Comparison of ENCODE assay signal across 1 cellular context in the genomic region with DNA sequence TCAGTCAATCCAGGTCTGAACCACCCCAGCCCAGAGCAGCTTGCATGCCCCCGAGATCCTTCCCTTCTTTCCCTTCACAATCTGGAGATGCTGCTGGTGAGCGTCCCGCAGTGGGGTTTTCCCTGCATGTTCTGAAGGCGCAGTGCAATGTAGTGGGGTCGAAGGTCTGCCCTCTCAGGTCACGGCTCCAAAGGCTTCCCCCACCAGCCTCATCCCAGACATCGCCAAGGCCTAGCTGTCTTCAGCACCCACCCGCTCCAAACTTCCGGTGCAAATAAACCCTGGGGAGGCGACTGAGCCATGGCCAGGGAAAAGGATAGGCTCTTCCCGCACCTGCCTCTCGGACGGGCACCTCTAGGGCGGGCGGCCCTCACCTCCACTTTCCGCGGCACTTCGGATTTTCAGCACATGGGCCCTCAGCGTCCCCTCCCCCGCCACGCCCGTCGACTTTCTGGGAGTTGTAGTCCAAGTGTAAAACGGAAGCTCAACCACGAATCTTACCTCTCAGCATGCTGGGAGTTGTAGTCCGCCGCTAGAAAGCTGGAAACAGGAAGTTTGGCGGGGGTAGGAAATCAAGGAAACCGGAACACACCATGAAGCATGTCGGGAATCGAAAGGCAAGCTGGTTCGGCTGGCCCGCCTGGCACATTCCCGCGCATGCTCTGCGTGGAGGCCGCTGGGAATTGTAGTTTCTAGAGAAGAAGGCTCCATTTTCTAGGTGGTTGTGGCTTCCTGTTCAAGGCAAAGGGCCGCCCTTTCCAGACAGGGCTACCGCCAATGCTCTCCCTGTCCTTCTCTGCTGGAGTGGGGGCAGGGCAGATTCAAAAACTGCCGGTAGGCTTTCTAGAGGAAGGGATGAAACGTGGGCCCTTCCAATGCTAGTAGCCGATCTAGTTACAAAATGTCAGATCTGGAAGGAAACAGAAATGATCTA.
TF ChIP-seq lines count a peak whose summit lies in the region.

A gene (minus strand): TSS at position 410 of the 934 bp plus-strand sequence. CDS start 2,384 bp downstream, outside the sequence.

TF ChIP-seq in HepG2, 621 proteins besides CTCF, POLR2A, EP300 and RAD21 (continued from another document and continues in another):
- TF ChIP-seq, protein P1, sequence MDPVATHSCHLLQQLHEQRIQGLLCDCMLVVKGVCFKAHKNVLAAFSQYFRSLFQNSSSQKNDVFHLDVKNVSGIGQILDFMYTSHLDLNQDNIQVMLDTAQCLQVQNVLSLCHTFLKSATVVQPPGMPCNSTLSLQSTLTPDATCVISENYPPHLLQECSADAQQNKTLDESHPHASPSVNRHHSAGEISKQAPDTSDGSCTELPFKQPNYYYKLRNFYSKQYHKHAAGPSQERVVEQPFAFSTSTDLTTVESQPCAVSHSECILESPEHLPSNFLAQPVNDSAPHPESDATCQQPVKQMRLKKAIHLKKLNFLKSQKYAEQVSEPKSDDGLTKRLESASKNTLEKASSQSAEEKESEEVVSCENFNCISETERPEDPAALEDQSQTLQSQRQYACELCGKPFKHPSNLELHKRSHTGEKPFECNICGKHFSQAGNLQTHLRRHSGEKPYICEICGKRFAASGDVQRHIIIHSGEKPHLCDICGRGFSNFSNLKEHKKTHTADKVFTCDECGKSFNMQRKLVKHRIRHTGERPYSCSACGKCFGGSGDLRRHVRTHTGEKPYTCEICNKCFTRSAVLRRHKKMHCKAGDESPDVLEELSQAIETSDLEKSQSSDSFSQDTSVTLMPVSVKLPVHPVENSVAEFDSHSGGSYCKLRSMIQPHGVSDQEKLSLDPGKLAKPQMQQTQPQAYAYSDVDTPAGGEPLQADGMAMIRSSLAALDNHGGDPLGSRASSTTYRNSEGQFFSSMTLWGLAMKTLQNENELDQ (CRISPR knock-in tag; IDR thresholded peaks at IDR 0.05; ENCODE audit: borderline replicate concordance): no peak
- no peak for TF ChIP-seq ATM (IDR thresholded peaks at IDR 0.05; ENCODE audit: borderline replicate concordance)
- TF ChIP-seq ZNF335 (CRISPR knock-in tag; IDR thresholded peaks at IDR 0.05): peak; percentile 86
- TF ChIP-seq ZNF558 (CRISPR knock-in tag; IDR thresholded peaks at IDR 0.05; ENCODE audit: borderline replicate concordance): peak; percentile 79; the same call in 1 of the 2 replicates
- TF ChIP-seq, protein P2, sequence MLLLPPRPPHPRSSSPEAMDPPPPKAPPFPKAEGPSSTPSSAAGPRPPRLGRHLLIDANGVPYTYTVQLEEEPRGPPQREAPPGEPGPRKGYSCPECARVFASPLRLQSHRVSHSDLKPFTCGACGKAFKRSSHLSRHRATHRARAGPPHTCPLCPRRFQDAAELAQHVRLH (CRISPR knock-in tag; IDR thresholded peaks at IDR 0.05; ENCODE audit: borderline replicate concordance, low read depth): peak; percentile 10; the same call in 1 of the 2 replicates
- TF ChIP-seq, protein P3, sequence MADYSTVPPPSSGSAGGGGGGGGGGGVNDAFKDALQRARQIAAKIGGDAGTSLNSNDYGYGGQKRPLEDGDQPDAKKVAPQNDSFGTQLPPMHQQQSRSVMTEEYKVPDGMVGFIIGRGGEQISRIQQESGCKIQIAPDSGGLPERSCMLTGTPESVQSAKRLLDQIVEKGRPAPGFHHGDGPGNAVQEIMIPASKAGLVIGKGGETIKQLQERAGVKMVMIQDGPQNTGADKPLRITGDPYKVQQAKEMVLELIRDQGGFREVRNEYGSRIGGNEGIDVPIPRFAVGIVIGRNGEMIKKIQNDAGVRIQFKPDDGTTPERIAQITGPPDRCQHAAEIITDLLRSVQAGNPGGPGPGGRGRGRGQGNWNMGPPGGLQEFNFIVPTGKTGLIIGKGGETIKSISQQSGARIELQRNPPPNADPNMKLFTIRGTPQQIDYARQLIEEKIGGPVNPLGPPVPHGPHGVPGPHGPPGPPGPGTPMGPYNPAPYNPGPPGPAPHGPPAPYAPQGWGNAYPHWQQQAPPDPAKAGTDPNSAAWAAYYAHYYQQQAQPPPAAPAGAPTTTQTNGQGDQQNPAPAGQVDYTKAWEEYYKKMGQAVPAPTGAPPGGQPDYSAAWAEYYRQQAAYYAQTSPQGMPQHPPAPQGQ (CRISPR knock-in tag; IDR thresholded peaks at IDR 0.05; ENCODE audit: borderline replicate concordance): peak; percentile 82; the same call in 1 of the 2 replicates
- no peak for TF ChIP-seq SIX1 (CRISPR knock-in tag; IDR thresholded peaks at IDR 0.05; ENCODE audit: borderline replicate concordance)
- peak; percentile 61 to 89 for TF ChIP-seq NR2F1 (CRISPR knock-in tag; IDR thresholded peaks at IDR 0.05)
- peak; percentile 82; the same call in 1 of the 2 replicates for TF ChIP-seq ZFP90 (CRISPR knock-in tag; IDR thresholded peaks at IDR 0.05; ENCODE audit: borderline replicate concordance)
- TF ChIP-seq ZFP41 (CRISPR knock-in tag; IDR thresholded peaks at IDR 0.05; ENCODE audit: borderline replicate concordance): no peak; the same call in 1 of the 2 replicates
- peak; percentile 10 for TF ChIP-seq PRPF4 (IDR thresholded peaks at IDR 0.05; ENCODE audit: low read depth, low read length, poor library complexity, severe bottlenecking)
- TF ChIP-seq HMG20B (CRISPR knock-in tag; conservative IDR thresholded peaks at IDR 0.05): no peak
- no peak for TF ChIP-seq CENPT (CRISPR knock-in tag; IDR thresholded peaks at IDR 0.05; ENCODE audit: low read depth)
- TF ChIP-seq BCL6 (CRISPR knock-in tag; IDR thresholded peaks at IDR 0.05): peak; percentile 58; the same call in 1 of the 2 replicates
- TF ChIP-seq RBM22 (optimal IDR thresholded peaks at IDR 0.05; ENCODE audit: low read length): peak; percentile 96
- TF ChIP-seq ZEB1 (IDR thresholded peaks at IDR 0.05; ENCODE audit: insufficient replicate concordance, low read depth): no peak
- TF ChIP-seq ZNF446 (CRISPR knock-in tag; IDR thresholded peaks at IDR 0.05): no peak
- no peak for TF ChIP-seq NFYB (CRISPR knock-in tag; IDR thresholded peaks at IDR 0.05)
- TF ChIP-seq PCBP2 (optimal IDR thresholded peaks at IDR 0.05; ENCODE audit: low read depth, low read length, poor library complexity, severe bottlenecking): no peak
- TF ChIP-seq, protein P4, sequence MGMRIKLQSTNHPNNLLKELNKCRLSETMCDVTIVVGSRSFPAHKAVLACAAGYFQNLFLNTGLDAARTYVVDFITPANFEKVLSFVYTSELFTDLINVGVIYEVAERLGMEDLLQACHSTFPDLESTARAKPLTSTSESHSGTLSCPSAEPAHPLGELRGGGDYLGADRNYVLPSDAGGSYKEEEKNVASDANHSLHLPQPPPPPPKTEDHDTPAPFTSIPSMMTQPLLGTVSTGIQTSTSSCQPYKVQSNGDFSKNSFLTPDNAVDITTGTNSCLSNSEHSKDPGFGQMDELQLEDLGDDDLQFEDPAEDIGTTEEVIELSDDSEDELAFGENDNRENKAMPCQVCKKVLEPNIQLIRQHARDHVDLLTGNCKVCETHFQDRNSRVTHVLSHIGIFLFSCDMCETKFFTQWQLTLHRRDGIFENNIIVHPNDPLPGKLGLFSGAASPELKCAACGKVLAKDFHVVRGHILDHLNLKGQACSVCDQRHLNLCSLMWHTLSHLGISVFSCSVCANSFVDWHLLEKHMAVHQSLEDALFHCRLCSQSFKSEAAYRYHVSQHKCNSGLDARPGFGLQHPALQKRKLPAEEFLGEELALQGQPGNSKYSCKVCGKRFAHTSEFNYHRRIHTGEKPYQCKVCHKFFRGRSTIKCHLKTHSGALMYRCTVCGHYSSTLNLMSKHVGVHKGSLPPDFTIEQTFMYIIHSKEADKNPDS (CRISPR knock-in tag; IDR thresholded peaks at IDR 0.05): no peak
- TF ChIP-seq ELF1 (CRISPR knock-in tag; IDR thresholded peaks at IDR 0.05): peak; percentile 99
- TF ChIP-seq ZNF720 (CRISPR knock-in tag; IDR thresholded peaks at IDR 0.05): no peak
- TF ChIP-seq NPAS2 (CRISPR knock-in tag; IDR thresholded peaks at IDR 0.05; ENCODE audit: borderline replicate concordance): no peak
- TF ChIP-seq, protein P5, sequence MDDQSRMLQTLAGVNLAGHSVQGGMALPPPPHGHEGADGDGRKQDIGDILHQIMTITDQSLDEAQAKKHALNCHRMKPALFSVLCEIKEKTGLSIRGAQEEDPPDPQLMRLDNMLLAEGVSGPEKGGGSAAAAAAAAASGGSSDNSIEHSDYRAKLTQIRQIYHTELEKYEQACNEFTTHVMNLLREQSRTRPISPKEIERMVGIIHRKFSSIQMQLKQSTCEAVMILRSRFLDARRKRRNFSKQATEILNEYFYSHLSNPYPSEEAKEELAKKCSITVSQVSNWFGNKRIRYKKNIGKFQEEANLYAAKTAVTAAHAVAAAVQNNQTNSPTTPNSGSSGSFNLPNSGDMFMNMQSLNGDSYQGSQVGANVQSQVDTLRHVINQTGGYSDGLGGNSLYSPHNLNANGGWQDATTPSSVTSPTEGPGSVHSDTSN (CRISPR knock-in tag; IDR thresholded peaks at IDR 0.05; ENCODE audit: borderline replicate concordance): no peak
- TF ChIP-seq, protein P6, sequence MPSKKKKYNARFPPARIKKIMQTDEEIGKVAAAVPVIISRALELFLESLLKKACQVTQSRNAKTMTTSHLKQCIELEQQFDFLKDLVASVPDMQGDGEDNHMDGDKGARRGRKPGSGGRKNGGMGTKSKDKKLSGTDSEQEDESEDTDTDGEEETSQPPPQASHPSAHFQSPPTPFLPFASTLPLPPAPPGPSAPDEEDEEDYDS (CRISPR knock-in tag; IDR thresholded peaks at IDR 0.05): peak; percentile 76
- peak; percentile 63 for TF ChIP-seq HNF4G (IDR thresholded peaks at IDR 0.05; ENCODE audit: borderline replicate concordance, low read depth, low read length)
- TF ChIP-seq HNF4G (CRISPR knock-in tag; IDR thresholded peaks at IDR 0.05; ENCODE audit: borderline replicate concordance, low read depth): peak; percentile 68
- 0 out of 2 replicates have a peak, but pooled peaks have one; percentile 9 for TF ChIP-seq ZFP37 (CRISPR knock-in tag; IDR thresholded peaks at IDR 0.05; ENCODE audit: borderline replicate concordance)
- TF ChIP-seq, protein P7, sequence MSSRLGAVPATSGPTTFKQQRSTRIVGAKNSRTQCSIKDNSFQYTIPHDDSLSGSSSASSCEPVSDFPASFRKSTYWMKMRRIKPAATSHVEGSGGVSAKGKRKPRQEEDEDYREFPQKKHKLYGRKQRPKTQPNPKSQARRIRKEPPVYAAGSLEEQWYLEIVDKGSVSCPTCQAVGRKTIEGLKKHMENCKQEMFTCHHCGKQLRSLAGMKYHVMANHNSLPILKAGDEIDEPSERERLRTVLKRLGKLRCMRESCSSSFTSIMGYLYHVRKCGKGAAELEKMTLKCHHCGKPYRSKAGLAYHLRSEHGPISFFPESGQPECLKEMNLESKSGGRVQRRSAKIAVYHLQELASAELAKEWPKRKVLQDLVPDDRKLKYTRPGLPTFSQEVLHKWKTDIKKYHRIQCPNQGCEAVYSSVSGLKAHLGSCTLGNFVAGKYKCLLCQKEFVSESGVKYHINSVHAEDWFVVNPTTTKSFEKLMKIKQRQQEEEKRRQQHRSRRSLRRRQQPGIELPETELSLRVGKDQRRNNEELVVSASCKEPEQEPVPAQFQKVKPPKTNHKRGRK (CRISPR knock-in tag; IDR thresholded peaks at IDR 0.05): no peak
- TF ChIP-seq, protein P8, sequence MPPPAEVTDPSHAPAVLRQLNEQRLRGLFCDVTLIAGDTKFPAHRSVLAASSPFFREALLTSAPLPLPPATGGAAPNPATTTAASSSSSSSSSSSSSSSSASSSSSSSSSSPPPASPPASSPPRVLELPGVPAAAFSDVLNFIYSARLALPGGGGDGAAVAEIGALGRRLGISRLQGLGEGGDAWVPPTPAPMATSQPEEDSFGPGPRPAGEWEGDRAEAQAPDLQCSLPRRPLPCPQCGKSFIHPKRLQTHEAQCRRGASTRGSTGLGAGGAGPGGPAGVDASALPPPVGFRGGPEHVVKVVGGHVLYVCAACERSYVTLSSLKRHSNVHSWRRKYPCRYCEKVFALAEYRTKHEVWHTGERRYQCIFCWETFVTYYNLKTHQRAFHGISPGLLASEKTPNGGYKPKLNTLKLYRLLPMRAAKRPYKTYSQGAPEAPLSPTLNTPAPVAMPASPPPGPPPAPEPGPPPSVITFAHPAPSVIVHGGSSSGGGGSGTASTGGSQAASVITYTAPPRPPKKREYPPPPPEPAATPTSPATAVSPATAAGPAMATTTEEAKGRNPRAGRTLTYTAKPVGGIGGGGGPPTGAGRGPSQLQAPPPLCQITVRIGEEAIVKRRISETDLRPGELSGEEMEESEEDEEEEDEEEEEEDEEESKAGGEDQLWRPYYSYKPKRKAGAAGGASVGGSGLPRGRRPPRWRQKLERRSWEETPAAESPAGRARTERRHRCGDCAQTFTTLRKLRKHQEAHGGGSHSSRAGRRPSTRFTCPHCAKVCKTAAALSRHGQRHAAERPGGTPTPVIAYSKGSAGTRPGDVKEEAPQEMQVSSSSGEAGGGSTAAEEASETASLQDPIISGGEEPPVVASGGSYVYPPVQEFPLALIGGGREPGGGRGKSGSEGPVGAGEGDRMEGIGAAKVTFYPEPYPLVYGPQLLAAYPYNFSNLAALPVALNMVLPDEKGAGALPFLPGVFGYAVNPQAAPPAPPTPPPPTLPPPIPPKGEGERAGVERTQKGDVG (CRISPR knock-in tag; IDR thresholded peaks at IDR 0.05; ENCODE audit: borderline replicate concordance): no peak
- TF ChIP-seq ZNF660 (CRISPR knock-in tag; IDR thresholded peaks at IDR 0.05; ENCODE audit: borderline replicate concordance, low read depth): no peak
- no peak for TF ChIP-seq THYN1 (CRISPR knock-in tag; IDR thresholded peaks at IDR 0.05; ENCODE audit: borderline replicate concordance, low read depth)
- TF ChIP-seq, protein P9, sequence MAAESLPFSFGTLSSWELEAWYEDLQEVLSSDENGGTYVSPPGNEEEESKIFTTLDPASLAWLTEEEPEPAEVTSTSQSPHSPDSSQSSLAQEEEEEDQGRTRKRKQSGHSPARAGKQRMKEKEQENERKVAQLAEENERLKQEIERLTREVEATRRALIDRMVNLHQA (CRISPR knock-in tag; IDR thresholded peaks at IDR 0.05): no peak
- TF ChIP-seq HMG20A (CRISPR knock-in tag; IDR thresholded peaks at IDR 0.05; ENCODE audit: borderline replicate concordance): no peak
- peak; percentile 89 for TF ChIP-seq PHF20 (CRISPR knock-in tag; IDR thresholded peaks at IDR 0.05)
- TF ChIP-seq, protein P10, sequence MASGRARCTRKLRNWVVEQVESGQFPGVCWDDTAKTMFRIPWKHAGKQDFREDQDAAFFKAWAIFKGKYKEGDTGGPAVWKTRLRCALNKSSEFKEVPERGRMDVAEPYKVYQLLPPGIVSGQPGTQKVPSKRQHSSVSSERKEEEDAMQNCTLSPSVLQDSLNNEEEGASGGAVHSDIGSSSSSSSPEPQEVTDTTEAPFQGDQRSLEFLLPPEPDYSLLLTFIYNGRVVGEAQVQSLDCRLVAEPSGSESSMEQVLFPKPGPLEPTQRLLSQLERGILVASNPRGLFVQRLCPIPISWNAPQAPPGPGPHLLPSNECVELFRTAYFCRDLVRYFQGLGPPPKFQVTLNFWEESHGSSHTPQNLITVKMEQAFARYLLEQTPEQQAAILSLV (CRISPR knock-in tag; IDR thresholded peaks at IDR 0.05; ENCODE audit: borderline replicate concordance): peak; percentile 97
- peak; percentile 91 for TF ChIP-seq PAX8 (CRISPR knock-in tag; IDR thresholded peaks at IDR 0.05; ENCODE audit: borderline replicate concordance)
- no peak for TF ChIP-seq MAFK (conservative IDR thresholded peaks at IDR 0.05 in 1 of 2, IDR thresholded peaks at IDR 0.05 in 1 of 2; ENCODE audit: low read length in 2 of 2)
- TF ChIP-seq, protein P11, sequence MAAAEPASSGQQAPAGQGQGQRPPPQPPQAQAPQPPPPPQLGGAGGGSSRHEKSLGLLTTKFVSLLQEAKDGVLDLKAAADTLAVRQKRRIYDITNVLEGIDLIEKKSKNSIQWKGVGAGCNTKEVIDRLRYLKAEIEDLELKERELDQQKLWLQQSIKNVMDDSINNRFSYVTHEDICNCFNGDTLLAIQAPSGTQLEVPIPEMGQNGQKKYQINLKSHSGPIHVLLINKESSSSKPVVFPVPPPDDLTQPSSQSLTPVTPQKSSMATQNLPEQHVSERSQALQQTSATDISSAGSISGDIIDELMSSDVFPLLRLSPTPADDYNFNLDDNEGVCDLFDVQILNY (CRISPR knock-in tag; conservative IDR thresholded peaks at IDR 0.05): peak; percentile 12; the same call in 1 of the 2 replicates
- TF ChIP-seq AKAP8 (CRISPR knock-in tag; IDR thresholded peaks at IDR 0.05): peak; percentile 83
- TF ChIP-seq SP5 (CRISPR knock-in tag; IDR thresholded peaks at IDR 0.05; ENCODE audit: borderline replicate concordance, low read depth): peak; percentile 57
- TF ChIP-seq TGIF2 (CRISPR knock-in tag; IDR thresholded peaks at IDR 0.05): peak; percentile 57; the same call in 1 of the 2 replicates
